Comparison of ENCODE assay signal across 19 cellular contexts in the genomic region with DNA sequence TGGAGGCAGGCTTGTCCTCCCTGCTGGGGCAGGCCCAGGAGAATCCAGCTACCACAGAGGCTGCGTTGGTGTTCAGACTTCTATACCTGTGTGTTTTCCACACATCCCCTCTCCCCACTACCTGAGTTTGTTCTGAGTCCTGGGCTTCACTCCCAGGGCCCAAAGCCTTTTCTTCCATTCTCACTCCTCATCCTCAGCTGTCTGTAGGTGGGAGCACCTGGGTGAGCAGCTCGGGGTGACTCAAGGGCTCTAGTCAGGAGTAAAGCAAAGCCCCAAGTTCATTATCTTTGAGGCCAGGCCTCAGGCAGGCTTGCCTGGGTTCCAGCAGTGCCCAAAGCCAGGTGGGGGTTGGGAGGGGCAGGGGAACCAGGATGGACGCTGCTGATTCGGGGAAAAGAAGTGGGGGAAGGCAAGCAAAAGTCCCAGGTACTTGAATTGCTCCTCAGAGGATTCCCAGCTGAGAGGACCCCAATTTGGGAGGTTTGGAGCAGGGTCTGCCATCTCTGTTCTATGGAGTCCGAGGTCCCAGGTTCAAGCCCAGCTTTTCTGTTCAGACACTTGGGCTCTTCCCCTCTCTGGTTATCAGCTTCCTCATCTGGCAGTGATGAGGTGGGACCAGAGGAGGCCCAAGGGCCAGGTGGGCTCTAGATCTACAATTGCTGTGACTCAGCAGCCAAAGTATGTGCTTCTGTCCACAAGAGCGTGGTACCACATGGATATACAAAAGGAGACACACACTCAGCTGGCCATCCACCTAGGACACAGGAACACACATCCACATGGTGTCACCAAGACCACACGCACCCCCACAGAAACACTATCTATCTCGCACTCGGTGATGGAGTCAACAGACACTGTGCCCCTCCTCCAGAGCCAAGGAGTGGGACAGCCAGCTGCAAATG. TPM values are rescaled to one million over a fixed set of nuclear protein-coding genes. Genes with fewer than 3 reads are reported as not detected.
DNase-seq lines count a peak whose midpoint lies in the region; ATAC-seq and TF ChIP-seq lines count a peak whose summit lies in the region.
"Had no signal": no experiment of that assay in that cellular context is flagged by ENCODE, and none has a peak within 500 bp of the region (broad histone marks: within the 10 kb centered on the region; RNA-seq: fewer than 3 reads in every experiment).

No MANE protein-coding gene starts in this region.

- H3K4me3 ChIP-seq in NT2/D1 (ENCODE audit: insufficient read length, low read depth) = no peak overlapping the region
- H3K4me3 ChIP-seq in mammary epithelial cell (replicated peaks in 1 of 3; ENCODE audit: insufficient read depth in 1 of 3, low read depth in 2 of 3, low read length in 3 of 3) = no peak overlapping the region
- no peak overlapping the region for H3K4me3 ChIP-seq in ovary
- H3K4me3 ChIP-seq in SK-N-SH (ENCODE audit: low read depth in 2 of 2, low read length in 1 of 2) = no peak overlapping the region
- no peak overlapping the region for H3K4me3 ChIP-seq in gastrocnemius medialis
- H3K4me3 ChIP-seq: lung, stomach had no signal

- TF ChIP-seq POLR2A in ovary (IDR thresholded peaks at IDR 0.05) (no peak), gastrocnemius medialis (IDR thresholded peaks at IDR 0.05) (no peak)

- in situ Hi-C loops in mammary epithelial cell (cut with MboI; ENCODE audit: low sequenced_read_pairs in 2 of 2) = no loop called here
- in situ Hi-C loops in gastrocnemius medialis (cut with MboI; ENCODE audit: low sequenced_read_pairs in 4 of 4) = no loop called here

- no peak for TF ChIP-seq EP300 in ovary (IDR thresholded peaks at IDR 0.05)
- TF ChIP-seq EP300 in SK-N-SH (IDR thresholded peaks at IDR 0.05; ENCODE audit: borderline replicate concordance in 1 of 2, low read depth in 1 of 2, low read length in 1 of 2) = no peak

- H3K79me2 ChIP-seq in mammary epithelial cell (ENCODE audit: insufficient read depth, low read length) = no peaks in the 10 kb centered on the region
- H3K79me2 ChIP-seq in SK-N-SH (ENCODE audit: insufficient read depth) = no peaks in the 10 kb centered on the region

- no peaks in the 10 kb centered on the region for H3K36me3 ChIP-seq in NT2/D1 (ENCODE audit: insufficient read depth, insufficient read length, low read length)
- no peaks in the 10 kb centered on the region for H3K36me3 ChIP-seq in mammary epithelial cell (ENCODE audit: insufficient read depth, low read length)
- no peaks in the 10 kb centered on the region for H3K36me3 ChIP-seq in ovary
- H3K36me3 ChIP-seq in SK-N-SH (replicated peaks in 1 of 2; ENCODE audit: control insufficient read depth in 1 of 2, insufficient read depth in 2 of 2, low read length in 1 of 2) = no peaks in the 10 kb centered on the region
- no peaks in the 10 kb centered on the region for H3K36me3 ChIP-seq in gastrocnemius medialis
- H3K36me3 ChIP-seq: stomach had no signal

- CTCF ChIA-PET in mammary epithelial cell (lab: Charles Lee; ENCODE audit: low non-redundant PET) = no interaction called here
- CTCF ChIA-PET in SK-N-SH (lab: Yijun Ruan, JAX) = interaction anchor here (0.7 to 3.3 kb wide), 5 partner anchors 12 to 31 kb away, joined by 3 to 11 read pairs (median 3); no protein-coding TSS in a partner anchor

- H2AFZ ChIP-seq in mammary epithelial cell (ENCODE audit: low read depth, low read length) (peak overlapping the region; percentile 77), SK-N-SH (ENCODE audit: low read depth) (no peak overlapping the region)

- H3K9me3 ChIP-seq in NT2/D1 (ENCODE audit: insufficient read depth, low read length) (no peaks in the 10 kb centered on the region), mammary epithelial cell (replicated peaks; ENCODE audit: insufficient read depth, low read length) (no peaks in the 10 kb centered on the region), ovary (no peaks in the 10 kb centered on the region), SK-N-SH (no peaks in the 10 kb centered on the region), gastrocnemius medialis (no peaks in the 10 kb centered on the region)
- H3K9me3 ChIP-seq: stomach had no signal

- TF ChIP-seq CTCF in mammary epithelial cell (conservative IDR thresholded peaks at IDR 0.05 in 1 of 2, IDR thresholded peaks at IDR 0.05 in 1 of 2; ENCODE audit: extremely low read depth in 1 of 2, insufficient read depth in 1 of 2, low read depth in 1 of 2, low read length in 2 of 2) (no peak), ovary (IDR thresholded peaks at IDR 0.05) (no peak), SK-N-SH (IDR thresholded peaks at IDR 0.05) (no peak), gastrocnemius medialis (IDR thresholded peaks at IDR 0.05 in 4 of 5, conservative IDR thresholded peaks at IDR 0.05 in 1 of 5) (no peak)

- dilution Hi-C loops in mammary epithelial cell (cut with HindIII; ENCODE audit: low sequenced_read_pairs) = no loop called here

- H3K9ac ChIP-seq in NT2/D1 (ENCODE audit: insufficient read length, low read depth) = peak overlapping the region; percentile 53
- H3K9ac ChIP-seq in mammary epithelial cell (ENCODE audit: insufficient read depth, low read length) = no peak overlapping the region
- no peak overlapping the region for H3K9ac ChIP-seq in SK-N-SH

- H3K27me3 ChIP-seq in NT2/D1 (ENCODE audit: insufficient read depth, insufficient read length) (peaks cover 3% of the 10 kb centered on the region), mammary epithelial cell (ENCODE audit: insufficient read depth, low read length) (no peaks in the 10 kb centered on the region), ovary (no peaks in the 10 kb centered on the region), SK-N-SH (ENCODE audit: insufficient read depth) (no peaks in the 10 kb centered on the region), gastrocnemius medialis (no peaks in the 10 kb centered on the region)

- no peaks in the 10 kb centered on the region for H3F3A ChIP-seq in SK-N-SH (replicated peaks; ENCODE audit: insufficient read depth)

- no peak for ATAC-seq in gastrocnemius medialis
- ATAC-seq: CD8-positive, alpha-beta T cell; natural killer cell treated with Interleukin-12 subunit alpha and Interleukin-12 subunit beta and Interleukin-15 and Interleukin-18, amount 100 ng/mL, for 72 hours had no signal

- POLR2A ChIA-PET in SK-N-SH (lab: Yijun Ruan, JAX) = no interaction called here

- intact Hi-C loops in mammary epithelial cell (cut with micrococcal nuclease) (no loop called here), ovary (cut with DNase I) (no loop called here), gastrocnemius medialis (cut with DNase I; ENCODE audit: low total_unique reads) (no loop called here)

- no peak for TF ChIP-seq RAD21 in SK-N-SH (IDR thresholded peaks at IDR 0.05; ENCODE audit: low read length)

- DNase-seq in activated CD4-positive, alpha-beta T cell treated with anti-CD3 and anti-CD28 coated beads for 48 hours = peak; percentile 36
- DNase-seq in activated CD4-positive, alpha-beta T cell treated with anti-CD3 and anti-CD28 coated beads, Interleukin-2, amount 50 U/mL, for 48 hours = no peak
- DNase-seq in NT2/D1 (ENCODE audit: low read depth, low spot score) = no peak
- no peak for DNase-seq in mammary epithelial cell
- DNase-seq in ovary = no peak
- no peak for DNase-seq in NCI-H2171 treated with DMSO at 0.1 percent for 48 hours (lab: John Stamatoyannopoulos, UW)
- DNase-seq in SK-N-SH = no peak
- DNase-seq in gastrocnemius medialis = no peak
- DNase-seq: activated B cell treated with CpG ODN at 0.5 μM for 24 hours; CD8-positive, alpha-beta T cell; cortex of kidney; EL; immature natural killer cell; stomach; SW 1271 had no signal

- H3K4me2 ChIP-seq in mammary epithelial cell (ENCODE audit: insufficient read depth, low read depth, low read length) = peak overlapping the region; percentile 18
- no peak overlapping the region for H3K4me2 ChIP-seq in SK-N-SH

- H3K4me1 ChIP-seq in NT2/D1 (ENCODE audit: insufficient read depth, insufficient read length) (peaks cover 59% of the 10 kb centered on the region), mammary epithelial cell (ENCODE audit: insufficient read depth, low read length) (peaks cover 5% of the 10 kb centered on the region), ovary (ENCODE audit: insufficient read depth) (peaks cover 43% of the 10 kb centered on the region), SK-N-SH (ENCODE audit: control insufficient read depth in 1 of 2, insufficient read depth in 2 of 2, low read depth in 1 of 2, low read length in 1 of 2) (peaks cover 0 to 65% of the 10 kb centered on the region in 2 experiments; a peak in 1 of 4 replicates), gastrocnemius medialis (no peaks in the 10 kb centered on the region)

- no peaks in the 10 kb centered on the region for H4K20me1 ChIP-seq in mammary epithelial cell (ENCODE audit: insufficient read depth, low read length)
- H4K20me1 ChIP-seq in SK-N-SH (ENCODE audit: insufficient read depth) = no peaks in the 10 kb centered on the region

- no TSS peak for BruUV-seq in mammary epithelial cell (replicated peaks; lab: Mats Ljungman, UMichigan)

- WGBS in mammary epithelial cell (ENCODE audit: low coverage, missing lambda C conversion rate) = 66% methylated on average over 7 of the region's 9 CpGs
- 88 to 96% (median 94%) methylated on average over 9 of the region's 9 CpGs for WGBS in ovary, 3 donors
- WGBS in SK-N-SH (ENCODE audit: low lambda C conversion rate) = 79% methylated on average over 8 of the region's 9 CpGs

- H3K9me2 ChIP-seq in SK-N-SH = no peaks in the 10 kb centered on the region

- no peak overlapping the region for H3K27ac ChIP-seq in mammary epithelial cell (ENCODE audit: insufficient read depth, low read depth, low read length)
- peak overlapping the region; percentile 12 to 73 for H3K27ac ChIP-seq in ovary
- H3K27ac ChIP-seq in SK-N-SH (ENCODE audit: low read depth in 2 of 2, low read length in 1 of 2) = no peak overlapping the region
- H3K27ac ChIP-seq in gastrocnemius medialis = no peak overlapping the region
- H3K27ac ChIP-seq: stomach had no signal

RNA-seq across cellular contexts. Expression of gene PTPN7, which starts 5.8 kb away (rescaled TPM):
- total RNA-seq in mammary epithelial cell (not detected), ovary (1 to 10 TPM in 5 of 7 donors, under 1 TPM in 2; 0.58 to 4.8 (median 1.7) TPM), gastrocnemius medialis (under 1 TPM; 0.19 to 0.76 (median 0.49) TPM)
- polyA plus RNA-seq in mammary epithelial cell (0.03 TPM), ovary (10 to 100 TPM in 1 of 2 donors, under 1 TPM in 1; 0.98 to 15.4 TPM), SK-N-SH (2012; rRNA removed) (not detected in 2 replicates)
- not detected for polyA minus RNA-seq in mammary epithelial cell
- polyA plus RNA-seq in SK-N-SH (2012; cell fraction: cytosol; rRNA removed) = 0.01 TPM in 1 of 2 replicates, not detected in the other
- not detected in 2 replicates for polyA plus RNA-seq in SK-N-SH (2012; cell fraction: nucleus; rRNA removed)
- total RNA-seq: RPMI7951 had no signal

RNA-seq across cellular contexts. Expression of gene ARL8A, which starts 21.7 kb away (rescaled TPM):
- total RNA-seq in mammary epithelial cell = 10 to 100 TPM; 36.7 to 56.2 TPM
- polyA plus RNA-seq in mammary epithelial cell = 33.9 TPM
- polyA minus RNA-seq in mammary epithelial cell = 21.9 TPM
- 10 to 100 TPM; 20.0 to 95.9 (median 67.6) TPM for total RNA-seq in ovary
- 10 to 100 TPM; 26.6 to 65.8 TPM for polyA plus RNA-seq in ovary
- polyA plus RNA-seq in SK-N-SH (2012; rRNA removed) = 62.0 and 66.9 TPM in 2 replicates
- polyA plus RNA-seq in SK-N-SH (2012; cell fraction: cytosol; rRNA removed) = 47.7 and 57.8 TPM in 2 replicates
- polyA plus RNA-seq in SK-N-SH (2012; cell fraction: nucleus; rRNA removed) = 77.1 and 78.7 TPM in 2 replicates
- total RNA-seq in gastrocnemius medialis = 10 to 100 TPM; 28.2 to 53.5 (median 49.8) TPM

RNA-seq across cellular contexts. Expression of gene LGR6, which starts 27.4 kb away (rescaled TPM):
- total RNA-seq in mammary epithelial cell (under 1 TPM; 0.45 to 0.50 TPM), ovary (10 to 100 TPM in 1 of 7 donors, 1 to 10 TPM in 3, under 1 TPM in 3; 0.24 to 12.4 (median 1.4) TPM), gastrocnemius medialis (under 1 TPM in 1 of 4 donors, not detected in 3; 0.15 TPM)
- polyA plus RNA-seq in mammary epithelial cell (0.15 TPM), ovary (1 to 10 TPM; 1.1 to 1.9 TPM), SK-N-SH (2012; rRNA removed) (0.03 TPM in 1 of 2 replicates, not detected in the other)
- polyA minus RNA-seq in mammary epithelial cell = not detected
- 0.03 TPM in 1 of 2 replicates, not detected in the other for polyA plus RNA-seq in SK-N-SH (2012; cell fraction: cytosol; rRNA removed)
- polyA plus RNA-seq in SK-N-SH (2012; cell fraction: nucleus; rRNA removed) = 0.06 TPM in 1 of 2 replicates, not detected in the other
- total RNA-seq: activated B cell treated with CpG ODN at 0.5 μM for 24 hours had no signal

RNA-seq across cellular contexts. Expression of gene GPR37L1, which starts 43.5 kb away (rescaled TPM):
- total RNA-seq in mammary epithelial cell (not detected), ovary (under 1 TPM in 5 of 7 donors, not detected in 2; 0.10 to 0.34 (median 0.13) TPM), gastrocnemius medialis (under 1 TPM in 2 of 4 donors, not detected in 2; 0.04 to 0.10 TPM)
- polyA plus RNA-seq in mammary epithelial cell (0.02 TPM), ovary (under 1 TPM; 0.01 to 0.03 TPM), SK-N-SH (2012; rRNA removed) (not detected in 2 replicates)
- polyA minus RNA-seq in mammary epithelial cell = not detected
- not detected in 2 replicates for polyA plus RNA-seq in SK-N-SH (2012; cell fraction: cytosol; rRNA removed)
- 0.02 TPM in 1 of 2 replicates, not detected in the other for polyA plus RNA-seq in SK-N-SH (2012; cell fraction: nucleus; rRNA removed)
- total RNA-seq: activated B cell treated with CpG ODN at 0.5 μM for 24 hours; astrocyte; CD8-positive, alpha-beta T cell; natural killer cell treated with Interleukin-12 subunit alpha and Interleukin-12 subunit beta and Interleukin-15 and Interleukin-18, amount 100 ng/mL, for 72 hours; RPMI7951 had no signal

Comparison
In these comparisons a context has a peak if more than half of its experiments do, and no peak if none do; other contexts are left out.
1. H3K27ac ChIP-seq: peak in ovary (2 of 2); none in mammary epithelial cell (single experiment), SK-N-SH (0 of 2) and gastrocnemius medialis (0 of 4).